ENCODE assay signal across 18 cellular contexts in genomic region chr1:221856188-221857093, GRCh38.
DNase-seq lines count a peak whose midpoint lies in the region; ATAC-seq and FAIRE-seq lines count a peak whose summit lies in the region.
"Had no signal": no experiment of that assay in that cellular context is flagged by ENCODE, and none has a peak within 500 bp of the region (broad histone marks: within the 10 kb centered on the region; RNA-seq: fewer than 3 reads in every experiment).

No MANE protein-coding gene starts in this region.

- no peaks in the 10 kb centered on the region for H3K36me3 Mint-ChIP-seq in activated T-cell treated with anti-CD3 and anti-CD28 coated beads, Interleukin-2, amount 50 U/mL, for 72 hours (ENCODE audit: insufficient read depth in 2 of 2)
- H3K36me3 Mint-ChIP-seq in stimulated activated effector memory CD8-positive, alpha-beta T cell treated with anti-CD3 and anti-CD28 coated beads, Interleukin-12 subunit alpha, Interleukin-12 subunit beta, amount 100 ng/mL, for 72 hours, result no peaks in the 10 kb centered on the region
- H3K36me3 Mint-ChIP-seq: naive B cell had no signal

- no peak overlapping the region for H3K4me3 ChIP-seq in small intestine (ENCODE audit: low read depth in 1 of 2, low read length in 2 of 2)
- H3K4me3 ChIP-seq: stomach, uterus had no signal

- no peaks in the 10 kb centered on the region for H3K27me3 ChIP-seq in small intestine (ENCODE audit: control insufficient read depth in 2 of 2, insufficient read depth in 2 of 2, low read length in 2 of 2)
- H3K27me3 ChIP-seq: stomach, uterus had no signal

- 73 to 87% (median 79%) methylated on average over 3 of the region's 3 CpGs for WGBS in small intestine, 3 donors

- no peaks in the 10 kb centered on the region for H3K9me3 Mint-ChIP-seq in activated T-cell treated with anti-CD3 and anti-CD28 coated beads, Interleukin-2, amount 50 U/mL, for 72 hours
- no peaks in the 10 kb centered on the region for H3K9me3 Mint-ChIP-seq in stimulated activated effector memory CD8-positive, alpha-beta T cell treated with anti-CD3 and anti-CD28 coated beads, Interleukin-12 subunit alpha, Interleukin-12 subunit beta, amount 100 ng/mL, for 72 hours

- no peaks in the 10 kb centered on the region for H3K4me1 ChIP-seq in small intestine (ENCODE audit: control insufficient read depth in 2 of 2, insufficient read depth in 1 of 2, low read depth in 1 of 2, low read length in 1 of 2)
- H3K4me1 ChIP-seq: stomach, uterus had no signal

- peak overlapping the region; percentile 44 for H3K27ac Mint-ChIP-seq in activated T-cell treated with anti-CD3 and anti-CD28 coated beads, Interleukin-2, amount 50 U/mL, for 72 hours
- H3K27ac Mint-ChIP-seq in stimulated activated effector memory CD8-positive, alpha-beta T cell treated with anti-CD3 and anti-CD28 coated beads, Interleukin-12 subunit alpha, Interleukin-12 subunit beta, amount 100 ng/mL, for 72 hours, result no peak overlapping the region

- in situ Hi-C loops in G401 (cut with HindIII; ENCODE audit: low sequenced_read_pairs), result no loop called here

- ATAC-seq in activated T-cell treated with anti-CD3 and anti-CD28 coated beads, Interleukin-2, amount 50 U/mL, for 72 hours (replicated peaks in 1 of 2), result peak; percentile 87 to 90
- ATAC-seq in esophagus mucosa (peak; percentile 54), GM18498 (IDR thresholded peaks at IDR 0.05; ENCODE audit: unreplicated experiment) (no peak)
- ATAC-seq in stimulated activated effector memory CD8-positive, alpha-beta T cell treated with anti-CD3 and anti-CD28 coated beads, Interleukin-12 subunit alpha, Interleukin-12 subunit beta, amount 100 ng/mL, for 72 hours, result peak; percentile 92
- ATAC-seq: left ventricle myocardium superior had no signal

- no peaks in the 10 kb centered on the region for H3K9me3 ChIP-seq in small intestine (ENCODE audit: control insufficient read depth, low read depth)
- H3K9me3 ChIP-seq: stomach, uterus had no signal

- no peaks in the 10 kb centered on the region for H3K36me3 ChIP-seq in small intestine (ENCODE audit: control insufficient read depth in 2 of 2, insufficient read depth in 2 of 2, low read length in 2 of 2)
- H3K36me3 ChIP-seq: stomach, uterus had no signal

- no peak for DNase-seq in activated T-cell treated with anti-CD3 and anti-CD28 coated beads, Interleukin-2, amount 50 U/mL, for 72 hours
- DNase-seq in activated T-cell treated with anti-CD3 and anti-CD28 coated beads, Interleukin-2, amount 50 U/mL, for 48 hours, result no peak
- peak; percentile 11 for DNase-seq in RKO (ENCODE audit: low spot score)
- DNase-seq in stimulated activated effector memory CD8-positive, alpha-beta T cell treated with anti-CD3 and anti-CD28 coated beads, Interleukin-12 subunit alpha, Interleukin-12 subunit beta, amount 100 ng/mL, for 72 hours (ENCODE audit: low spot score in 2 of 2), result no peak
- DNase-seq in small intestine, result no peak
- no peak for DNase-seq in G401 (ENCODE audit: low spot score)
- DNase-seq: activated CD4-positive, alpha-beta T cell treated with anti-CD3 and anti-CD28 coated beads, Interleukin-2, amount 50 U/mL, for 4 hours; activated effector memory CD4-positive, alpha-beta T cell treated with Interleukin-2 at 50 U/mL for 16 hours; COR-L47; foreskin melanocyte; left ventricle myocardium superior; naive B cell; stomach; T-helper 9 cell; uterus had no signal

- peak overlapping the region in 1 of 2 donors; percentile 14 for H3K4me3 Mint-ChIP-seq in activated T-cell treated with anti-CD3 and anti-CD28 coated beads, Interleukin-2, amount 50 U/mL, for 72 hours
- no peak overlapping the region for H3K4me3 Mint-ChIP-seq in stimulated activated effector memory CD8-positive, alpha-beta T cell treated with anti-CD3 and anti-CD28 coated beads, Interleukin-12 subunit alpha, Interleukin-12 subunit beta, amount 100 ng/mL, for 72 hours
- H3K4me3 Mint-ChIP-seq: naive B cell had no signal

- H3K4me1 Mint-ChIP-seq in activated T-cell treated with anti-CD3 and anti-CD28 coated beads, Interleukin-2, amount 50 U/mL, for 72 hours (ENCODE audit: low read depth), result peaks cover 15% of the 10 kb centered on the region
- no peaks in the 10 kb centered on the region for H3K4me1 Mint-ChIP-seq in stimulated activated effector memory CD8-positive, alpha-beta T cell treated with anti-CD3 and anti-CD28 coated beads, Interleukin-12 subunit alpha, Interleukin-12 subunit beta, amount 100 ng/mL, for 72 hours

- no peak overlapping the region for H3K27ac ChIP-seq in small intestine (ENCODE audit: low read depth in 1 of 2, low read length in 1 of 2)
- H3K27ac ChIP-seq: KMS-11, stomach, uterus had no signal

- FAIRE-seq in small intestine (lab: Jason Lieb, UNC), result no peak

- peaks cover 19% of the 10 kb centered on the region for H3K27me3 Mint-ChIP-seq in activated T-cell treated with anti-CD3 and anti-CD28 coated beads, Interleukin-2, amount 50 U/mL, for 72 hours (ENCODE audit: low read depth)
- H3K27me3 Mint-ChIP-seq: naive B cell had no signal
